1 cellular context compared by ENCODE assay signal in genomic region chr6:69976591-69977090, GRCh38.
TF ChIP-seq lines count a peak whose summit lies in the region.

No MANE protein-coding gene starts in this region.

TF ChIP-seq in H1, 55 proteins besides CTCF, POLR2A, EP300 and RAD21:
- TF ChIP-seq GTF2F1 (IDR thresholded peaks at IDR 0.05; ENCODE audit: borderline replicate concordance, low read depth, low read length) (no peak), MAFK (IDR thresholded peaks at IDR 0.05; ENCODE audit: low read depth, low read length) (0 out of 2 replicates have a peak, but pooled peaks have one; percentile 10), HDAC6 (IDR thresholded peaks at IDR 0.05; ENCODE audit: low read depth, low read length) (no peak), EZH2 (IDR thresholded peaks at IDR 0.05; ENCODE audit: low read depth, low read length, severe bottlenecking) (no peak), CHD2 (IDR thresholded peaks at IDR 0.05; ENCODE audit: low read length) (no peak), SIX5 (IDR thresholded peaks at IDR 0.05; ENCODE audit: low read depth, low read length) (no peak), TCF12 (IDR thresholded peaks at IDR 0.05; ENCODE audit: low read depth, low read length) (no peak), TAF7 (optimal IDR thresholded peaks at IDR 0.05; ENCODE audit: borderline replicate concordance, low read depth, low read length) (no peak)
